ENCODE assay signal across 8 cellular contexts in genomic region chr4:184343400-184344177, GRCh38.
A peak's percentile ranks its signal among the peaks of the same experiment; 100 is the strongest.
DNase-seq lines count a peak whose midpoint lies in the region; ATAC-seq, FAIRE-seq and TF ChIP-seq lines count a peak whose summit lies in the region.

No MANE protein-coding gene starts in this region.

- peak overlapping the region; percentile 78 to 80 (median 79) for H3K4me3 Mint-ChIP-seq in T-cell

- peaks cover 2% of the 10 kb centered on the region for H3K36me3 Mint-ChIP-seq in T-cell

- POLR2A ChIA-PET in HEK293 (lab: Yijun Ruan, JAX) (interaction anchor here (0.7 to 1.0 kb wide), 4 partner anchors 108 to 391 kb away, joined by 3 to 5 read pairs (median 3); partner anchors contain the start of genes CENPU and IRF2), T-cell (lab: Charles Lee) (interaction anchor here in 1 of 2 donors (0.6 kb wide), 1 partner anchor 244 kb away, joined by 4 read pairs; no protein-coding TSS in a partner anchor), GM12878 (lab: Charles Lee) (interaction anchor here (0.6 to 16.9 kb wide), 11 partner anchors 8 to 131 kb away, joined by 3 to 445 read pairs (median 4); partner anchors contain the start of gene IRF2)

- 20% methylated on average over 20 of the region's 20 CpGs for WGBS in GM12878 (ENCODE audit: insufficient coverage, insufficient replicate concordance, low lambda C conversion rate, missing lambda C conversion rate)
- 7% methylated on average over 20 of the region's 20 CpGs for WGBS in hepatocyte (ENCODE audit: low lambda C conversion rate, missing lambda C conversion rate)
- 1 to 2% (median 2%) methylated on average over 19 to 20 of the region's 20 CpGs for WGBS in psoas muscle, 3 donors

- intact Hi-C loops in GM12878 (cut with micrococcal nuclease; ENCODE audit: unreplicated experiment), result loop anchor here (1.0 kb wide), 1 partner anchor 13 kb away; no protein-coding TSS in a partner anchor
- intact Hi-C loops in psoas muscle (cut with DNase I), result loop anchor here (2.0 to 5.0 kb wide), 2 partner anchors 131 to 194 kb away; partner anchors contain the start of gene IRF2 (in 1 of the 2)

- H3K27ac ChIP-seq in HEK293 (ENCODE audit: extremely low read depth, low read depth, low read length), result no peak overlapping the region
- H3K27ac ChIP-seq in GM12878 (ENCODE audit: control insufficient read depth, insufficient read depth), result peak overlapping the region; percentile 86
- peak overlapping the region; percentile 87 for H3K27ac ChIP-seq in hepatocyte
- H3K27ac ChIP-seq in psoas muscle, result peak overlapping the region; percentile 94

- no peaks in the 10 kb centered on the region for H4K20me1 ChIP-seq in GM12878 (ENCODE audit: control insufficient read depth, insufficient read depth)
- no peaks in the 10 kb centered on the region for H4K20me1 ChIP-seq in hepatocyte (ENCODE audit: insufficient read depth, poor library complexity, severe bottlenecking)

- FAIRE-seq in GM12878 (lab: Jason Lieb, UNC), result no peak

- H3K9me3 ChIP-seq in HEK293 (ENCODE audit: control insufficient read depth, insufficient read depth, low read depth, low read length) (no peaks in the 10 kb centered on the region), GM12878 (replicated peaks; ENCODE audit: control insufficient read depth, insufficient read depth, low read length) (no peaks in the 10 kb centered on the region), hepatocyte (ENCODE audit: low read depth) (no peaks in the 10 kb centered on the region), psoas muscle (no peaks in the 10 kb centered on the region)

- no peak for TF ChIP-seq CTCF in HEK293 (tag by site-specific recombination; IDR thresholded peaks at IDR 0.05)
- TF ChIP-seq CTCF in GM12878 (IDR thresholded peaks at IDR 0.05 in 2 of 3, conservative IDR thresholded peaks at IDR 0.05 in 1 of 3; ENCODE audit: control insufficient read depth in 2 of 3, extremely low read depth in 1 of 3, insufficient read depth in 1 of 3, low read depth in 3 of 3, low read length in 3 of 3), result no peak
- no peak for TF ChIP-seq CTCF in hepatocyte (IDR thresholded peaks at IDR 0.05; ENCODE audit: poor library complexity)
- no peak for TF ChIP-seq CTCF in psoas muscle (IDR thresholded peaks at IDR 0.05)

- peaks cover 0 to 4% (median 0%) of the 10 kb centered on the region in 3 donors for H3K9me3 Mint-ChIP-seq in T-cell

- peak overlapping the region; percentile 77 for H2AFZ ChIP-seq in GM12878 (ENCODE audit: control insufficient read depth, low read depth, low read length)
- peak overlapping the region; percentile 86 for H2AFZ ChIP-seq in hepatocyte

- H3K27me3 ChIP-seq in GM12878 (replicated peaks in 1 of 2; ENCODE audit: control insufficient read depth in 2 of 2, insufficient read depth in 2 of 2, low read length in 1 of 2), result no peaks in the 10 kb centered on the region
- H3K27me3 ChIP-seq in hepatocyte, result no peaks in the 10 kb centered on the region
- H3K27me3 ChIP-seq in psoas muscle (ENCODE audit: insufficient read depth in 3 of 3, low read length in 2 of 3), result no peaks in the 10 kb centered on the region

- RAD21 ChIA-PET in GM12878 (lab: Charles Lee; ENCODE audit: unreplicated experiment), result interaction anchor here (0.8 to 14.9 kb wide), 13 partner anchors 10 to 306 kb away, joined by 3 to 419 read pairs (median 8); partner anchors contain the start of genes CASP3, IRF2 and PRIMPOL

- peaks cover 15 to 25% (median 20%) of the 10 kb centered on the region in 3 donors for H3K4me1 Mint-ChIP-seq in T-cell

- peak overlapping the region; percentile 80 for H3K9ac ChIP-seq in GM12878 (ENCODE audit: control insufficient read depth, insufficient read depth, low read length)

- in situ Hi-C loops in G401 (cut with HindIII; ENCODE audit: low sequenced_read_pairs) (no loop called here), GM12878 (cut with MboI) (no loop called here)

- H3K9me2 ChIP-seq in hepatocyte (replicated peaks; ENCODE audit: insufficient read depth), result no peaks in the 10 kb centered on the region

- no peaks in the 10 kb centered on the region for H3K27me3 Mint-ChIP-seq in T-cell

- H3K79me2 ChIP-seq in GM12878 (ENCODE audit: control insufficient read depth, insufficient read depth, low read length) (peaks cover 54% of the 10 kb centered on the region), hepatocyte (no peaks in the 10 kb centered on the region)

- DNase-seq in G401 (ENCODE audit: low spot score) (peak; percentile 95), NCI-H1105 treated with DMSO at 0.1 percent for 48 hours (lab: John Stamatoyannopoulos, UW) (peak; percentile 66), T-cell (peak in 32 of 34 experiments; percentile 8 to 51 (median 30)), GM12878 (ENCODE audit: low read depth, low spot score) (peak; percentile 69), hepatocyte (ENCODE audit: low spot score) (peak; percentile 84), psoas muscle (peak; percentile 62 to 77)

- ATAC-seq in T-cell (replicated peaks in 1 of 4) (peak; percentile 81 to 88 (median 84)), GM12878 (peak; percentile 51), psoas muscle (peak; percentile 64 to 78 (median 68)), HG03097 (IDR thresholded peaks at IDR 0.05; ENCODE audit: low FRiP score, unreplicated experiment) (no peak)

- H3K36me3 ChIP-seq in HEK293 (ENCODE audit: control insufficient read depth in 2 of 2, insufficient read depth in 1 of 2, low read length in 2 of 2) (no peaks in the 10 kb centered on the region), GM12878 (ENCODE audit: control insufficient read depth in 2 of 2, insufficient read depth in 2 of 2, low read length in 1 of 2) (peaks cover 0 to 11% of the 10 kb centered on the region in 2 experiments; a peak in 3 of 4 replicates), hepatocyte (replicated peaks; ENCODE audit: insufficient read depth, low read depth) (no peaks in the 10 kb centered on the region), psoas muscle (ENCODE audit: insufficient read depth in 1 of 2, low read depth in 1 of 2) (no peaks in the 10 kb centered on the region)

- SMC1A ChIA-PET in GM12878 (lab: Charles Lee; ENCODE audit: uncharacterized antibody, unreplicated experiment), result interaction anchor here (0.6 to 17.5 kb wide), 14 partner anchors 8 to 510 kb away, joined by 3 to 411 read pairs (median 12); no protein-coding TSS in a partner anchor

- no TSS peak for BruUV-seq in GM12878 (replicated peaks; lab: Mats Ljungman, UMichigan)

- H3K4me1 ChIP-seq in HEK293 (ENCODE audit: control insufficient read depth, insufficient read depth, low read length) (peaks cover 3% of the 10 kb centered on the region; the same call in 1 of the 2 replicates), GM12878 (ENCODE audit: control insufficient read depth, insufficient read depth, low read length) (peaks cover 52% of the 10 kb centered on the region), hepatocyte (ENCODE audit: insufficient read depth) (peaks cover 34% of the 10 kb centered on the region), psoas muscle (peaks cover 45% of the 10 kb centered on the region)

- H3K4me2 ChIP-seq in GM12878 (ENCODE audit: control insufficient read depth, insufficient read depth) (peak overlapping the region; percentile 87), hepatocyte (peak overlapping the region; percentile 84)

- TF ChIP-seq POLR2A in GM12878 (IDR thresholded peaks at IDR 0.05; ENCODE audit: low read depth, low read length), result peak; percentile 72

- peak overlapping the region; percentile 23 to 49 for H3K27ac Mint-ChIP-seq in T-cell

- TF ChIP-seq EP300 in GM12878 (IDR thresholded peaks at IDR 0.05; ENCODE audit: borderline replicate concordance in 1 of 2, control insufficient read depth in 1 of 2, low read depth in 2 of 2, low read length in 2 of 2), result peak in 1 of 2 experiments; percentile 14; a peak in 1 of 4 replicates

- TF ChIP-seq RAD21 in GM12878 (IDR thresholded peaks at IDR 0.05; ENCODE audit: insufficient read depth, low read depth, low read length), result no peak

- peak overlapping the region; percentile 67 for H3K4me3 ChIP-seq in HEK293 (ENCODE audit: low read depth, low read length)
- H3K4me3 ChIP-seq in GM12878, result peak overlapping the region; percentile 55
- peak overlapping the region; percentile 39 for H3K4me3 ChIP-seq in hepatocyte
- peak overlapping the region; percentile 68 for H3K4me3 ChIP-seq in psoas muscle

- CTCF ChIA-PET in HEK293 (lab: Yijun Ruan, JAX), result interaction anchor here (1.3 kb wide), 1 partner anchor 79 kb away, joined by 3 read pairs; no protein-coding TSS in a partner anchor
- CTCF ChIA-PET in T-cell (lab: Charles Lee), result interaction anchor here in 1 of 2 donors (0.6 kb wide), 1 partner anchor 10 kb away, joined by 3 read pairs; no protein-coding TSS in a partner anchor
- CTCF ChIA-PET in GM12878 (lab: Yijun Ruan, JAX), result interaction anchor here (1.0 to 13.5 kb wide), 9 partner anchors 8 to 188 kb away, joined by 3 to 166 read pairs (median 9); no protein-coding TSS in a partner anchor

TF ChIP-seq in HEK293, 187 proteins besides CTCF, POLR2A, EP300 and RAD21 (continues in another document):
- TF ChIP-seq ZBTB20 (tag by site-specific recombination; IDR thresholded peaks at IDR 0.05) (peak; percentile 90), ZNF837 (tag by site-specific recombination; IDR thresholded peaks at IDR 0.05) (no peak), GLI2 (tag by site-specific recombination; IDR thresholded peaks at IDR 0.05; ENCODE audit: borderline replicate concordance, low read depth) (no peak)

TF ChIP-seq in GM12878, 131 proteins besides CTCF, POLR2A, EP300 and RAD21 (continues in another document):
- TF ChIP-seq IRF5 (IDR thresholded peaks at IDR 0.05; ENCODE audit: borderline replicate concordance) (no peak), NFXL1 (IDR thresholded peaks at IDR 0.05; ENCODE audit: borderline replicate concordance) (no peak), MYC (IDR thresholded peaks at IDR 0.05; ENCODE audit: insufficient read depth, insufficient read length, insufficient replicate concordance, low read length, severe bottlenecking) (peak; percentile 45)
- TF ChIP-seq, protein P1, sequence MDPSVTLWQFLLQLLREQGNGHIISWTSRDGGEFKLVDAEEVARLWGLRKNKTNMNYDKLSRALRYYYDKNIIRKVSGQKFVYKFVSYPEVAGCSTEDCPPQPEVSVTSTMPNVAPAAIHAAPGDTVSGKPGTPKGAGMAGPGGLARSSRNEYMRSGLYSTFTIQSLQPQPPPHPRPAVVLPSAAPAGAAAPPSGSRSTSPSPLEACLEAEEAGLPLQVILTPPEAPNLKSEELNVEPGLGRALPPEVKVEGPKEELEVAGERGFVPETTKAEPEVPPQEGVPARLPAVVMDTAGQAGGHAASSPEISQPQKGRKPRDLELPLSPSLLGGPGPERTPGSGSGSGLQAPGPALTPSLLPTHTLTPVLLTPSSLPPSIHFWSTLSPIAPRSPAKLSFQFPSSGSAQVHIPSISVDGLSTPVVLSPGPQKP (IDR thresholded peaks at IDR 0.05; ENCODE audit: low read depth, low read length), result no peak

Comparison
In these comparisons a context has a peak if more than half of its experiments do, and no peak if none do; other contexts are left out.
1. DNase-seq: peak in every context shown above with its lines; median percentile 95 in G401; 84 in hepatocyte; 70 in psoas muscle; 69 in GM12878; 66 in NCI-H1105 treated with DMSO at 0.1 percent for 48 hours; 30 in T-cell.